16 cellular contexts compared by ENCODE assay signal in genomic region chr1:51794868-51795267, GRCh38.
DNase-seq lines count a peak whose midpoint lies in the region; ATAC-seq, FAIRE-seq and TF ChIP-seq lines count a peak whose summit lies in the region.
"Had no signal": no experiment of that assay in that cellular context is flagged by ENCODE, and none has a peak within 500 bp of the region (broad histone marks: within the 10 kb centered on the region; RNA-seq: fewer than 3 reads in every experiment).

No MANE protein-coding gene starts in this region.

- TF ChIP-seq RAD21 in liver (IDR thresholded peaks at IDR 0.05) (peak; percentile 46 to 50), HepG2 (CRISPR knock-in tag; IDR thresholded peaks at IDR 0.05) (no peak)

- H4K20me1 ChIP-seq in HepG2 (ENCODE audit: insufficient read depth, low read length) = no peaks in the 10 kb centered on the region
- H4K20me1 ChIP-seq in GM23338 (replicated peaks; ENCODE audit: insufficient read depth) = 0 out of 2 replicates have a peak, but pooled peaks cover 5% of the 10 kb centered on the region

- H3K27ac ChIP-seq in liver (ENCODE audit: low read depth in 1 of 2, low read length in 2 of 2) (peak overlapping the region; percentile 70 to 83), HepG2 (ENCODE audit: extremely low read length, insufficient read depth, low read length) (no peak overlapping the region), body of pancreas (peak overlapping the region; percentile 2 to 51 (median 30)), right lobe of liver (peak overlapping the region in 2 of 3 donors; percentile 85 to 91), GM23338 (ENCODE audit: low read depth) (no peak overlapping the region)
- H3K27ac ChIP-seq: A549 had no signal

- H3K9me3 ChIP-seq in liver (ENCODE audit: control insufficient read depth in 4 of 4, low read length in 3 of 4) = no peaks in the 10 kb centered on the region
- H3K9me3 ChIP-seq in HepG2 (ENCODE audit: low read length) = no peaks in the 10 kb centered on the region
- no peaks in the 10 kb centered on the region for H3K9me3 ChIP-seq in body of pancreas
- no peaks in the 10 kb centered on the region for H3K9me3 ChIP-seq in right lobe of liver
- H3K9me3 ChIP-seq: A549 had no signal

- H2AFZ ChIP-seq in HepG2 (ENCODE audit: low read length) (no peak overlapping the region), GM23338 (no peak overlapping the region)

- no peaks in the 10 kb centered on the region for H3K27me3 ChIP-seq in liver (ENCODE audit: control insufficient read depth in 4 of 4, insufficient read depth in 4 of 4, low read length in 3 of 4)
- no peaks in the 10 kb centered on the region for H3K27me3 ChIP-seq in HepG2 (ENCODE audit: control insufficient read depth in 1 of 2, insufficient read depth in 2 of 2, low read length in 2 of 2)
- no peaks in the 10 kb centered on the region for H3K27me3 ChIP-seq in body of pancreas
- no peaks in the 10 kb centered on the region for H3K27me3 ChIP-seq in right lobe of liver
- no peaks in the 10 kb centered on the region for H3K27me3 ChIP-seq in GM23338 (ENCODE audit: insufficient read depth)

- H3K27me3 Mint-ChIP-seq in stimulated activated memory B cell treated with anti-CD40 and anti-IgM and Interleukin-4, amounts not matched to agents 10 μg/mL and 1 μg/mL and 100 μg/mL, for 72 hours = no peaks in the 10 kb centered on the region
- no peaks in the 10 kb centered on the region for H3K27me3 Mint-ChIP-seq in GM23338 (ENCODE audit: insufficient read depth, low read depth, poor library complexity)

- DNase-seq in HepG2 (ENCODE audit: low spot score) (no peak), body of pancreas (no peak), right lobe of liver (no peak), GM23338 (ENCODE audit: low spot score) (no peak), GM12891 (ENCODE audit: insufficient read length, low spot score) (no peak), NCI-H187 treated with DMSO at 0.1 percent for 48 hours (lab: John Stamatoyannopoulos, UW) (no peak)
- DNase-seq: AML-193, Kasumi-1, NCI-H1930, NCI-H2171 treated with DMSO at 0.1 percent for 48 hours, NCI-H510A treated with DMSO at 0.1 percent for 48 hours, SHP77 treated with DMSO at 0.1 percent for 48 hours had no signal

- no peak overlapping the region for H3K4me3 Mint-ChIP-seq in stimulated activated memory B cell treated with anti-CD40 and anti-IgM and Interleukin-4, amounts not matched to agents 10 μg/mL and 1 μg/mL and 100 μg/mL, for 72 hours
- H3K4me3 Mint-ChIP-seq in GM23338 = no peak overlapping the region

- ATAC-seq in HepG2 = no peak
- ATAC-seq in body of pancreas = peak; percentile 64
- ATAC-seq in right lobe of liver = peak; percentile 75 to 85 (median 80)
- no peak for ATAC-seq in stimulated activated memory B cell treated with anti-CD40 and anti-IgM and Interleukin-4, amounts not matched to agents 10 μg/mL and 1 μg/mL and 100 μg/mL, for 72 hours
- no peak for ATAC-seq in GM23338
- ATAC-seq: A549 had no signal

- H3K9ac ChIP-seq in liver (ENCODE audit: low read depth in 1 of 2, low read length in 2 of 2) (no peak overlapping the region), HepG2 (ENCODE audit: insufficient read depth, low read depth, low read length) (no peak overlapping the region)

- POLR2A ChIA-PET in HepG2 (lab: Yijun Ruan, JAX) = no interaction called here

- intact Hi-C loops in HepG2 (cut with micrococcal nuclease; ENCODE audit: unreplicated experiment) (no loop called here), body of pancreas (cut with DNase I) (no loop called here), right lobe of liver (cut with DNase I) (no loop called here)

- H3K4me3 ChIP-seq in liver (ENCODE audit: low read depth in 1 of 3, low read length in 3 of 3) (no peak overlapping the region), HepG2 (replicated peaks in 1 of 3; ENCODE audit: insufficient read depth in 1 of 3, low read depth in 2 of 3, low read length in 3 of 3) (no peak overlapping the region), body of pancreas (no peak overlapping the region), right lobe of liver (no peak overlapping the region), GM23338 (no peak overlapping the region)
- H3K4me3 ChIP-seq: A549 had no signal

- no TSS peak for BruUV-seq in HepG2 (replicated peaks; lab: Mats Ljungman, UMichigan)

- in situ Hi-C loops in HepG2 (cut with HindIII; ENCODE audit: extremely low pct_ligation_motif_present, low pct_unique_long_range_greater_than_20kb) = no loop called here

- H3F3A ChIP-seq in GM23338 (replicated peaks; ENCODE audit: low read depth) = no peaks in the 10 kb centered on the region

- H3K27ac Mint-ChIP-seq in stimulated activated memory B cell treated with anti-CD40 and anti-IgM and Interleukin-4, amounts not matched to agents 10 μg/mL and 1 μg/mL and 100 μg/mL, for 72 hours = peak overlapping the region; percentile 34
- no peak overlapping the region for H3K27ac Mint-ChIP-seq in GM23338

- peaks cover 4 to 54% (median 38%) of the 10 kb centered on the region in 4 donors for H3K36me3 ChIP-seq in liver (ENCODE audit: control insufficient read depth in 4 of 4, insufficient read depth in 3 of 4, low read depth in 1 of 4, low read length in 3 of 4)
- H3K36me3 ChIP-seq in HepG2 (replicated peaks in 1 of 2; ENCODE audit: control insufficient read depth in 1 of 2, insufficient read depth in 2 of 2, low read length in 2 of 2) = peaks cover 15 to 71% of the 10 kb centered on the region in 2 experiments
- peaks cover 5 to 27% of the 10 kb centered on the region in 2 donors for H3K36me3 ChIP-seq in body of pancreas (replicated peaks in 1 of 2; ENCODE audit: insufficient read depth in 1 of 2, low read depth in 2 of 2)
- peaks cover 4 to 60% (median 21%) of the 10 kb centered on the region in 4 donors for H3K36me3 ChIP-seq in right lobe of liver
- peaks cover 37% of the 10 kb centered on the region for H3K36me3 ChIP-seq in GM23338 (ENCODE audit: insufficient read depth)

- TF ChIP-seq POLR2A in HepG2 (IDR thresholded peaks at IDR 0.05; ENCODE audit: insufficient read depth in 1 of 2, low read depth in 2 of 2, low read length in 2 of 2) (no peak), body of pancreas (IDR thresholded peaks at IDR 0.05) (no peak), right lobe of liver (IDR thresholded peaks at IDR 0.05) (no peak), GM12891 (IDR thresholded peaks at IDR 0.05; ENCODE audit: low read depth, low read length) (no peak)

- no peak overlapping the region for H3K4me2 ChIP-seq in HepG2 (ENCODE audit: low read depth, low read length)
- H3K4me2 ChIP-seq in GM23338 = no peak overlapping the region
- H3K4me2 ChIP-seq: A549 had no signal

- H3K79me2 ChIP-seq in HepG2 (ENCODE audit: insufficient read depth, low read length) = no peaks in the 10 kb centered on the region
- H3K79me2 ChIP-seq in GM23338 (replicated peaks; ENCODE audit: insufficient read depth) = no peaks in the 10 kb centered on the region

- TF ChIP-seq CTCF in liver (IDR thresholded peaks at IDR 0.05; ENCODE audit: low read depth, low read length, missing input control) = no peak
- TF ChIP-seq CTCF in HepG2 (CRISPR knock-in tag; IDR thresholded peaks at IDR 0.05) = no peak
- TF ChIP-seq CTCF in body of pancreas (IDR thresholded peaks at IDR 0.05) = no peak
- TF ChIP-seq CTCF in right lobe of liver (IDR thresholded peaks at IDR 0.05) = no peak
- no peak for TF ChIP-seq CTCF in GM23338 (conservative IDR thresholded peaks at IDR 0.05; ENCODE audit: low read depth in 2 of 2)

- H3K4me1 ChIP-seq in liver (ENCODE audit: control insufficient read depth in 4 of 4, insufficient read depth in 4 of 4, low read length in 3 of 4) = peaks cover 4 to 26% (median 19%) of the 10 kb centered on the region in 4 donors
- no peaks in the 10 kb centered on the region for H3K4me1 ChIP-seq in HepG2 (ENCODE audit: insufficient read depth, low read length)
- H3K4me1 ChIP-seq in body of pancreas = peaks cover 17% of the 10 kb centered on the region
- H3K4me1 ChIP-seq in right lobe of liver = peaks cover 0 to 33% (median 10%) of the 10 kb centered on the region in 4 donors
- no peaks in the 10 kb centered on the region for H3K4me1 ChIP-seq in GM23338 (ENCODE audit: insufficient read depth)
- H3K4me1 ChIP-seq: A549 had no signal

- CTCF ChIA-PET in HepG2 (lab: Yijun Ruan, JAX; ENCODE audit: low intra/inter-chr PET ratio, low total read pairs) = no interaction called here

- H3K9me2 ChIP-seq in GM23338 (ENCODE audit: insufficient read depth) = no peaks in the 10 kb centered on the region

- FAIRE-seq in HepG2 (lab: Jason Lieb, UNC) (no peak), GM12891 (lab: Jason Lieb, UNC) (no peak)
- FAIRE-seq: A549, H54 had no signal

- no peaks in the 10 kb centered on the region for H3K9me3 Mint-ChIP-seq in stimulated activated memory B cell treated with anti-CD40 and anti-IgM and Interleukin-4, amounts not matched to agents 10 μg/mL and 1 μg/mL and 100 μg/mL, for 72 hours
- no peaks in the 10 kb centered on the region for H3K9me3 Mint-ChIP-seq in GM23338

- TF ChIP-seq EP300 in HepG2 (IDR thresholded peaks at IDR 0.05; ENCODE audit: low read depth in 2 of 2, low read length in 2 of 2) = no peak
- TF ChIP-seq EP300 in HepG2 (CRISPR knock-in tag; IDR thresholded peaks at IDR 0.05; ENCODE audit: borderline replicate concordance) = no peak

- peaks cover 56% of the 10 kb centered on the region for H3K36me3 Mint-ChIP-seq in stimulated activated memory B cell treated with anti-CD40 and anti-IgM and Interleukin-4, amounts not matched to agents 10 μg/mL and 1 μg/mL and 100 μg/mL, for 72 hours
- H3K36me3 Mint-ChIP-seq in GM23338 (ENCODE audit: low read depth) = peaks cover 59% of the 10 kb centered on the region

- H3K4me1 Mint-ChIP-seq in stimulated activated memory B cell treated with anti-CD40 and anti-IgM and Interleukin-4, amounts not matched to agents 10 μg/mL and 1 μg/mL and 100 μg/mL, for 72 hours = no peaks in the 10 kb centered on the region
- H3K4me1 Mint-ChIP-seq in GM23338 = no peaks in the 10 kb centered on the region

TF ChIP-seq in liver, 16 proteins besides CTCF, POLR2A, EP300 and RAD21 (continues in another document):
- peak; percentile 58 to 81 for TF ChIP-seq RXRA (IDR thresholded peaks at IDR 0.05)
- TF ChIP-seq HNF4A (conservative IDR thresholded peaks at IDR 0.05) = peak; percentile 70 to 81
- TF ChIP-seq FOXA1 (IDR thresholded peaks at IDR 0.05) = peak; percentile 87
- TF ChIP-seq TAF1 (conservative IDR thresholded peaks at IDR 0.05) = peak; percentile 43

TF ChIP-seq in HepG2, 621 proteins besides CTCF, POLR2A, EP300 and RAD21:
- TF ChIP-seq JUN (CRISPR knock-in tag; IDR thresholded peaks at IDR 0.05) = no peak
- TF ChIP-seq EED (CRISPR knock-in tag; IDR thresholded peaks at IDR 0.05) = no peak
- no peak for TF ChIP-seq GTF3A (CRISPR knock-in tag; conservative IDR thresholded peaks at IDR 0.05)

TF ChIP-seq in GM23338, 12 proteins besides CTCF, POLR2A, EP300 and RAD21 (continues in another document):
- TF ChIP-seq CREB1 (CRISPR knock-in tag; IDR thresholded peaks at IDR 0.05; ENCODE audit: low read depth) = no peak

TF ChIP-seq in GM12891, 5 proteins besides CTCF, POLR2A, EP300 and RAD21:
- TF ChIP-seq TAF1 (IDR thresholded peaks at IDR 0.05; ENCODE audit: low read depth, low read length) = no peak
- TF ChIP-seq POU2F2 (IDR thresholded peaks at IDR 0.05; ENCODE audit: low read depth, low read length) = no peak
- no peak for TF ChIP-seq PAX5 (IDR thresholded peaks at IDR 0.05; ENCODE audit: insufficient read depth, low read length, severe bottlenecking)
- no peak for TF ChIP-seq SPI1 (IDR thresholded peaks at IDR 0.05; ENCODE audit: low read depth, low read length)
- TF ChIP-seq POLR2AphosphoS5 (IDR thresholded peaks at IDR 0.05; ENCODE audit: low read depth, low read length) = no peak

Comparison
In these comparisons a context has a peak if more than half of its experiments do, and no peak if none do; other contexts are left out.
1. H3K27ac ChIP-seq: peak in liver (2 of 2), body of pancreas (4 of 4) and right lobe of liver (2 of 3); none in HepG2 (single experiment) and GM23338 (single experiment).
2. ATAC-seq: peak in body of pancreas (single experiment) and right lobe of liver (4 of 4); none in HepG2 (single experiment), stimulated activated memory B cell treated with anti-CD40 and anti-IgM and Interleukin-4, amounts not matched to agents 10 μg/mL and 1 μg/mL and 100 μg/mL, for 72 hours (single experiment) and GM23338 (single experiment).